17 cellular contexts compared by ENCODE assay signal in the genomic region with DNA sequence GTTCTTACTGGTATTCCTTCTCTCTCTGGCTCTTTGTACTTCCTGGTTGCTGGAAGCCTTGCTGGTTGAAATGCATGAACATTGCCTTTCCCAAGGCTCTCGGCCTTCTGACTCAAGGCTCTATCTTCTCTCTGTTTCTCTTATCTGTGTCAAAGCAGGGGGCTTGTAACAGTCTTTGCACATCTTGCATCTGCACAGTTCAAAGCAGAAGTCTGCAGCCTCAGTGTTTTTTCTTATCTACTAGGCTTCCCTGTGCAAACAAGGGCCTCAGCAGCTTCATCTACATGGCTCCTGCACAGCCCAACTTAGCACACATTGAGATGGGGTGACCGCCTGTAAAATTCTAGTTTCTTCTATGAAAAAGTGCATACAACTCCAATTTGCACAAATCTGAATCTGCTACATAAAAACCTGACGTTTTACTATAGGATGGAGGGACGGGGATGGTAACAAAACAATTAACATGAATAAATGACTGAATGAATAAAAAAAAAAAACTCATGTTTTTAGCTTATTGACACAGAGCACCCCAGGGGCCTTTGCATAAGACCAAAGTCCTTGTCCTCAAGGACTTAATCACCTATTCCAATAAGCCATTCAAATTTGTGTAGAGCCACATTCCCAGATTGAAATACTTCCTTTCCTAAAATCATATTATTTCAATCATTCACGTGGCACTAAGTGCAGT.
DNase-seq lines count a peak whose midpoint lies in the region; ATAC-seq and TF ChIP-seq lines count a peak whose summit lies in the region.
"Had no signal": no experiment of that assay in that cellular context is flagged by ENCODE, and none has a peak within 500 bp of the region (broad histone marks: within the 10 kb centered on the region; RNA-seq: fewer than 3 reads in every experiment).

No MANE protein-coding gene starts in this region.

- H3K27me3 Mint-ChIP-seq in Caco-2 (ENCODE audit: insufficient read depth, unreplicated experiment) (no peaks in the 10 kb centered on the region), neural progenitor cell (ENCODE audit: insufficient read depth, low read depth) (no peaks in the 10 kb centered on the region)
- H3K27me3 Mint-ChIP-seq in activated T-helper 17 cell treated with anti-CD3 and anti-CD28 coated beads, Interleukin-2, amount 50 U/mL, for 72 hours = peaks cover 8% of the 10 kb centered on the region

- H4K20me1 ChIP-seq in neural progenitor cell (ENCODE audit: low read depth) = no peaks in the 10 kb centered on the region

- TF ChIP-seq CTCF in Caco-2 (IDR thresholded peaks at IDR 0.05; ENCODE audit: insufficient read depth in 1 of 2, low read depth in 1 of 2, low read length in 1 of 2, severe bottlenecking in 1 of 2, unreplicated experiment in 1 of 2) = no peak
- no peak for TF ChIP-seq CTCF in neural progenitor cell (IDR thresholded peaks at IDR 0.05)
- TF ChIP-seq CTCF in esophagus squamous epithelium (IDR thresholded peaks at IDR 0.05) = no peak

- intact Hi-C loops in Caco-2 (cut with micrococcal nuclease; ENCODE audit: unreplicated experiment) (loop anchor here (1.0 kb wide), 7 partner anchors 9 to 274 kb away; no protein-coding TSS in a partner anchor), esophagus squamous epithelium (cut with DNase I) (no loop called here)

- WGBS in esophagus squamous epithelium, 2 donors = 78 to 85% methylated on average over 5 of the region's 5 CpGs

- peak overlapping the region; percentile 58 for H3K4me3 Mint-ChIP-seq in Caco-2 (ENCODE audit: unreplicated experiment)
- H3K4me3 Mint-ChIP-seq in neural progenitor cell = no peak overlapping the region
- no peak overlapping the region for H3K4me3 Mint-ChIP-seq in activated T-helper 17 cell treated with anti-CD3 and anti-CD28 coated beads, Interleukin-2, amount 50 U/mL, for 72 hours
- H3K4me3 Mint-ChIP-seq: CD4-positive, alpha-beta T cell; H9 had no signal

- H3K36me3 ChIP-seq in Caco-2 (ENCODE audit: control insufficient read depth, insufficient read depth, low read length) (no peaks in the 10 kb centered on the region), neural progenitor cell (no peaks in the 10 kb centered on the region), esophagus squamous epithelium (no peaks in the 10 kb centered on the region)

- H3K27ac ChIP-seq in neural progenitor cell = no peak overlapping the region
- no peak overlapping the region for H3K27ac ChIP-seq in esophagus squamous epithelium

- H3K27ac Mint-ChIP-seq in Caco-2 (ENCODE audit: unreplicated experiment) = peak overlapping the region; percentile 85
- no peak overlapping the region for H3K27ac Mint-ChIP-seq in neural progenitor cell
- no peak overlapping the region for H3K27ac Mint-ChIP-seq in activated T-helper 17 cell treated with anti-CD3 and anti-CD28 coated beads, Interleukin-2, amount 50 U/mL, for 72 hours
- H3K27ac Mint-ChIP-seq: CD4-positive, alpha-beta T cell had no signal

- no TSS peak for BruUV-seq in Caco-2 (replicated peaks; lab: Mats Ljungman, UMichigan)

- peak overlapping the region; percentile 61 for H2AFZ ChIP-seq in neural progenitor cell (replicated peaks)

- TF ChIP-seq POLR2A in erythroblast (IDR thresholded peaks at IDR 0.05; ENCODE audit: low read length) (no peak), esophagus squamous epithelium (IDR thresholded peaks at IDR 0.05) (no peak)

- H3K27me3 ChIP-seq in Caco-2 (replicated peaks; ENCODE audit: control insufficient read depth, insufficient read depth, low read length) (no peaks in the 10 kb centered on the region), neural progenitor cell (no peaks in the 10 kb centered on the region), esophagus squamous epithelium (no peaks in the 10 kb centered on the region)

- H3K36me3 Mint-ChIP-seq in Caco-2 (ENCODE audit: insufficient read depth, unreplicated experiment) (peaks cover 5% of the 10 kb centered on the region), neural progenitor cell (no peaks in the 10 kb centered on the region)
- no peaks in the 10 kb centered on the region for H3K36me3 Mint-ChIP-seq in activated T-helper 17 cell treated with anti-CD3 and anti-CD28 coated beads, Interleukin-2, amount 50 U/mL, for 72 hours (ENCODE audit: low read depth)

- H3K9me3 Mint-ChIP-seq in Caco-2 (ENCODE audit: unreplicated experiment) (peaks cover 22% of the 10 kb centered on the region), neural progenitor cell (no peaks in the 10 kb centered on the region)
- no peaks in the 10 kb centered on the region for H3K9me3 Mint-ChIP-seq in activated T-helper 17 cell treated with anti-CD3 and anti-CD28 coated beads, Interleukin-2, amount 50 U/mL, for 72 hours
- H3K9me3 Mint-ChIP-seq: CD4-positive, alpha-beta T cell; H9 had no signal

- CTCF ChIA-PET in Caco-2 (lab: Charles Lee) = interaction anchor here (0.6 to 0.8 kb wide), 3 partner anchors 105 to 518 kb away, joined by 4 read pairs; no protein-coding TSS in a partner anchor

- POLR2A ChIA-PET in Caco-2 (lab: Charles Lee) = no interaction called here

- no peak for ATAC-seq in GM19395 (IDR thresholded peaks at IDR 0.05; ENCODE audit: unreplicated experiment)
- ATAC-seq in activated T-helper 17 cell treated with anti-CD3 and anti-CD28 coated beads, Interleukin-2, amount 50 U/mL, for 72 hours (replicated peaks) = no peak
- ATAC-seq: A549, Right ventricle myocardium inferior had no signal

- DNase-seq in Caco-2 (peak; percentile 73 to 88), OCI-M2 (lab: John Stamatoyannopoulos, UW; ENCODE audit: unreplicated experiment) (peak; percentile 38), erythroblast (lab: John Stamatoyannopoulos, UW) (peak; percentile 78 to 96), neural progenitor cell (ENCODE audit: low spot score) (no peak), esophagus squamous epithelium (lab: John Stamatoyannopoulos, UW) (no peak), SKM-1 treated with dmso at 0.1 percent for 144 hours (lab: John Stamatoyannopoulos, UW; ENCODE audit: unreplicated experiment) (no peak)
- DNase-seq: CD4-positive, alpha-beta T cell; DMS79 treated with DMSO at 0.1 percent for 48 hours; H9; NCI-H1105 treated with DMSO at 0.1 percent for 48 hours; NCI-H1694; NCI-H2081 treated with DMSO at 0.1 percent for 48 hours; NCI-H446 treated with DMSO at 0.1 percent for 48 hours had no signal

- no peaks in the 10 kb centered on the region for H3K79me2 ChIP-seq in neural progenitor cell (ENCODE audit: low read depth)

- no peak overlapping the region for H3K4me3 ChIP-seq in Caco-2 (ENCODE audit: low read depth, low read length)
- no peak overlapping the region for H3K4me3 ChIP-seq in neural progenitor cell
- no peak overlapping the region for H3K4me3 ChIP-seq in esophagus squamous epithelium
- H3K4me3 ChIP-seq: A549 had no signal

- peaks cover 56% of the 10 kb centered on the region for H3K4me1 ChIP-seq in Caco-2
- no peaks in the 10 kb centered on the region for H3K4me1 ChIP-seq in neural progenitor cell
- no peaks in the 10 kb centered on the region for H3K4me1 ChIP-seq in esophagus squamous epithelium

- no peaks in the 10 kb centered on the region for H3F3A ChIP-seq in neural progenitor cell (ENCODE audit: low read depth)

- peaks cover 42% of the 10 kb centered on the region for H3K4me1 Mint-ChIP-seq in Caco-2 (ENCODE audit: low read depth, unreplicated experiment)
- H3K4me1 Mint-ChIP-seq in neural progenitor cell = peaks cover 4% of the 10 kb centered on the region
- no peaks in the 10 kb centered on the region for H3K4me1 Mint-ChIP-seq in activated T-helper 17 cell treated with anti-CD3 and anti-CD28 coated beads, Interleukin-2, amount 50 U/mL, for 72 hours

- H3K9me3 ChIP-seq in Caco-2 = no peaks in the 10 kb centered on the region
- H3K9me3 ChIP-seq in neural progenitor cell (ENCODE audit: low read depth) = no peaks in the 10 kb centered on the region
- H3K9me3 ChIP-seq in esophagus squamous epithelium = no peaks in the 10 kb centered on the region
- H3K9me3 ChIP-seq: A549 had no signal

- no peak overlapping the region for H3K9ac ChIP-seq in neural progenitor cell

- H3K4me2 ChIP-seq in neural progenitor cell = no peak overlapping the region

Comparison
In these comparisons a context has a peak if more than half of its experiments do, and no peak if none do; other contexts are left out.
1. DNase-seq: peak in Caco-2 (2 of 2), OCI-M2 (single experiment) and erythroblast (2 of 2); none in neural progenitor cell (single experiment), esophagus squamous epithelium (single experiment) and SKM-1 treated with dmso at 0.1 percent for 144 hours (single experiment).